In genomic region chr15:60574801-60575631, GRCh38 we compare ENCODE assay signal across 1 cellular context.
TF ChIP-seq lines count a peak whose summit lies in the region.

No MANE protein-coding gene starts in this region.

TF ChIP-seq in IMR-90, 13 proteins besides CTCF, POLR2A, EP300 and RAD21:
- TF ChIP-seq USF2 (IDR thresholded peaks at IDR 0.05; ENCODE audit: low read depth, low read length): no peak
TF ChIP-seq in IMR-90: peak in this region for 0.
